In genomic region chr6:168929871-168930450, GRCh38 we compare ENCODE assay signal across 30 cellular contexts.
"Had no signal": no experiment of that assay in that cellular context is flagged by ENCODE, and none has a peak within 500 bp of the region (broad histone marks: within the 10 kb centered on the region; RNA-seq: fewer than 3 reads in every experiment).

No MANE protein-coding gene starts in this region.

- H3K4me3 Mint-ChIP-seq: activated CD4-positive, alpha-beta memory T cell treated with anti-CD3 and anti-CD28 coated beads for 36 hours; activated naive CD4-positive, alpha-beta T cell treated with anti-CD3 and anti-CD28 coated beads, Interleukin-2, amount 50 U/mL, for 24 hours; activated naive CD8-positive, alpha-beta T cell treated with anti-CD3 and anti-CD28 coated beads, Interleukin-2, amount 10 ng/mL, durations not matched to agents 7 days and 5 days; activated T-cell treated with anti-CD3 and anti-CD28 coated beads, Interleukin-2, amount 50 U/mL, for 24 hours; T-helper 1 cell treated with Interleukin-12 subunit alpha and Interleukin-12 subunit beta and Interleukin-4 antibody, amounts not matched to agents 30 μg/mL and 1 μg/mL, for 36 hours; T-helper 2 cell treated with Interferon-gamma antibody and Interleukin-4, amounts not matched to agents 5 μg/mL and 100 μg/mL, for 36 hours had no signal

- H3K4me2 ChIP-seq: SK-N-SH had no signal

- H3K9me3 Mint-ChIP-seq: activated CD4-positive, alpha-beta memory T cell treated with anti-CD3 and anti-CD28 coated beads for 36 hours; activated naive CD4-positive, alpha-beta T cell treated with anti-CD3 and anti-CD28 coated beads, Interleukin-2, amount 50 U/mL, for 24 hours; activated T-cell treated with anti-CD3 and anti-CD28 coated beads, Interleukin-2, amount 50 U/mL, for 24 hours had no signal

- H3K27me3 ChIP-seq: ascending aorta, cardiac muscle cell, Peyer's patch, SJSA1 had no signal

- H3K4me3 ChIP-seq: ascending aorta, cardiac muscle cell, Peyer's patch, SJSA1 had no signal

- H3K27ac Mint-ChIP-seq: activated CD4-positive, alpha-beta memory T cell treated with anti-CD3 and anti-CD28 coated beads for 36 hours; activated naive CD4-positive, alpha-beta T cell treated with anti-CD3 and anti-CD28 coated beads, Interleukin-2, amount 50 U/mL, for 24 hours; activated naive CD8-positive, alpha-beta T cell treated with anti-CD3 and anti-CD28 coated beads, Interleukin-2, amount 10 ng/mL, durations not matched to agents 7 days and 5 days; activated T-cell treated with anti-CD3 and anti-CD28 coated beads, Interleukin-2, amount 50 U/mL, for 24 hours; activated T-helper 2 cell treated with anti-CD3 and anti-CD28 coated beads, Interferon-gamma antibody, Interleukin-2, Interleukin-4, amounts not matched to agents 10 μg/mL and 5 μg/mL and 100 μg/mL, durations not matched to agents 14 hours and 24 hours and 36 hours; T-helper 1 cell treated with Interleukin-12 subunit alpha and Interleukin-12 subunit beta and Interleukin-4 antibody, amounts not matched to agents 30 μg/mL and 1 μg/mL, for 36 hours; T-helper 2 cell treated with Interferon-gamma antibody and Interleukin-4, amounts not matched to agents 5 μg/mL and 100 μg/mL, for 36 hours had no signal

- H3K27ac ChIP-seq: ascending aorta, cardiac muscle cell, Peyer's patch, SJSA1 had no signal

- H3K9me3 ChIP-seq: ascending aorta, Peyer's patch, SK-N-SH had no signal

- DNase-seq: activated CD4-positive, alpha-beta memory T cell treated with anti-CD3 and anti-CD28 coated beads for 36 hours; activated CD4-positive, alpha-beta T cell treated with anti-CD3 and anti-CD28 coated beads, Interleukin-2, amount 50 U/mL, for 1 hour; activated gamma-delta T cell; activated naive CD4-positive, alpha-beta T cell treated with Interleukin-2 at 50 U/mL for 16 hours; activated naive CD8-positive, alpha-beta T cell treated with anti-CD3 and anti-CD28 coated beads, Interleukin-2, amount 10 ng/mL, durations not matched to agents 7 days and 5 days; activated T-cell treated with anti-CD3 and anti-CD28 coated beads, Interleukin-2, amount 50 U/mL, for 24 hours; amygdala; NCI-H1092 treated with DMSO at 0.1 percent for 48 hours; NCI-H1417; NCI-H146; NCI-H187; NCI-H2029 treated with DMSO at 0.1 percent for 48 hours; NCI-H2107; NCI-H2171; NCI-H510A; NCI-H526; NCI-H748 treated with DMSO at 0.1 percent for 48 hours; NK-92 treated with Interleukin-12 subunit alpha and Interleukin-12 subunit beta, amount 100 ng/mL, for 24 hours; PC-3; Peyer's patch; RPMI8226; SHP77 treated with DMSO at 0.1 percent for 48 hours; SK-N-SH had no signal

- H3K4me1 Mint-ChIP-seq: activated naive CD4-positive, alpha-beta T cell treated with anti-CD3 and anti-CD28 coated beads, Interleukin-2, amount 50 U/mL, for 24 hours had no signal

- H3K4me1 ChIP-seq: ascending aorta, Peyer's patch, SJSA1 had no signal

- ATAC-seq: PC-3 had no signal

- H3K36me3 ChIP-seq: ascending aorta, cardiac muscle cell, Peyer's patch, SJSA1 had no signal

- H3K9ac ChIP-seq: SK-N-SH had no signal

- H3K36me3 Mint-ChIP-seq: activated CD4-positive, alpha-beta memory T cell treated with anti-CD3 and anti-CD28 coated beads for 36 hours; activated naive CD4-positive, alpha-beta T cell treated with anti-CD3 and anti-CD28 coated beads, Interleukin-2, amount 50 U/mL, for 24 hours; activated naive CD8-positive, alpha-beta T cell treated with anti-CD3 and anti-CD28 coated beads, Interleukin-2, amount 10 ng/mL, durations not matched to agents 7 days and 5 days had no signal
